In genomic region chr9:7094052-7094451, GRCh38 we compare ENCODE assay signal across 10 cellular contexts.
DNase-seq lines count a peak whose midpoint lies in the region; ATAC-seq, FAIRE-seq and TF ChIP-seq lines count a peak whose summit lies in the region.
"Had no signal": no experiment of that assay in that cellular context is flagged by ENCODE, and none has a peak within 500 bp of the region (broad histone marks: within the 10 kb centered on the region; RNA-seq: fewer than 3 reads in every experiment).

No MANE protein-coding gene starts in this region.

- no TSS peak for BruUV-seq in endothelial cell of umbilical vein (replicated peaks; lab: Mats Ljungman, UMichigan)

- H3K9me1 ChIP-seq in endothelial cell of umbilical vein (replicated peaks; ENCODE audit: control insufficient read depth, extremely low read depth, insufficient read depth, low read length) = no peaks in the 10 kb centered on the region

- FAIRE-seq in endothelial cell of umbilical vein (lab: Jason Lieb, UNC) = peak; percentile 78

- peak; percentile 15 to 28 for TF ChIP-seq CTCF in endothelial cell of umbilical vein (IDR thresholded peaks at IDR 0.05; ENCODE audit: extremely low read depth in 1 of 2, insufficient read depth in 1 of 2, low read depth in 1 of 2, low read length in 2 of 2)
- TF ChIP-seq CTCF in osteocyte (IDR thresholded peaks at IDR 0.05) = peak; percentile 47

- no peak overlapping the region for H3K27ac Mint-ChIP-seq in osteocyte (ENCODE audit: unreplicated experiment)
- H3K27ac Mint-ChIP-seq: activated T-helper 17 cell treated with anti-CD3 and anti-CD28 coated beads, Interleukin-2, amount 50 U/mL, for 72 hours had no signal

- no peak for ATAC-seq in GM21737 (IDR thresholded peaks at IDR 0.05; ENCODE audit: unreplicated experiment)
- ATAC-seq: activated T-helper 17 cell treated with anti-CD3 and anti-CD28 coated beads, Interleukin-2, amount 50 U/mL, for 72 hours had no signal

- CTCF ChIA-PET in endothelial cell of umbilical vein (lab: Charles Lee) = interaction anchor here (1.1 to 1.3 kb wide), 2 partner anchors 35 to 92 kb away, joined by 3 read pairs; no protein-coding TSS in a partner anchor

- H3K27me3 ChIP-seq in endothelial cell of umbilical vein (ENCODE audit: control insufficient read depth in 2 of 2, insufficient read depth in 2 of 2, low read length in 2 of 2) = no peaks in the 10 kb centered on the region
- H3K27me3 ChIP-seq: SJCRH30 had no signal

- H3K27me3 Mint-ChIP-seq in osteocyte (ENCODE audit: unreplicated experiment) = no peaks in the 10 kb centered on the region
- H3K27me3 Mint-ChIP-seq: activated T-helper 17 cell treated with anti-CD3 and anti-CD28 coated beads, Interleukin-2, amount 50 U/mL, for 72 hours had no signal

- dilution Hi-C loops in endothelial cell of umbilical vein (cut with MboI; ENCODE audit: extremely low pct_ligation_motif_present, low sequenced_read_pairs) = no loop called here

- H3K4me2 ChIP-seq in endothelial cell of umbilical vein (ENCODE audit: insufficient read depth, low read length) = peak overlapping the region; percentile 28

- H3K36me3 ChIP-seq in endothelial cell of umbilical vein (ENCODE audit: control insufficient read depth in 2 of 2, extremely low read depth in 1 of 2, insufficient read depth in 2 of 2, low read length in 2 of 2) = no peaks in the 10 kb centered on the region
- H3K36me3 ChIP-seq: SJCRH30 had no signal

- no peak for TF ChIP-seq POLR2A in endothelial cell of umbilical vein (IDR thresholded peaks at IDR 0.05; ENCODE audit: low read depth, low read length)

- intact Hi-C loops in endothelial cell of umbilical vein (cut with micrococcal nuclease) = loop anchor here (5.0 kb wide), 1 partner anchor 93 kb away; no protein-coding TSS in a partner anchor

- no peak overlapping the region for H3K27ac ChIP-seq in endothelial cell of umbilical vein (ENCODE audit: insufficient read depth, low read depth, low read length)
- H3K27ac ChIP-seq: SJCRH30, skin epidermis had no signal

- no peak overlapping the region for H3K9ac ChIP-seq in endothelial cell of umbilical vein (replicated peaks; ENCODE audit: extremely low read depth, insufficient read depth, low read length)

- no peaks in the 10 kb centered on the region for H3K36me3 Mint-ChIP-seq in osteocyte (ENCODE audit: unreplicated experiment)

- no peaks in the 10 kb centered on the region for H3K9me3 ChIP-seq in endothelial cell of umbilical vein (replicated peaks; ENCODE audit: control insufficient read depth, insufficient read depth, low read length)
- H3K9me3 ChIP-seq: SJCRH30 had no signal

- no peaks in the 10 kb centered on the region for H3K9me3 Mint-ChIP-seq in osteocyte (ENCODE audit: unreplicated experiment)

- no peaks in the 10 kb centered on the region for H4K20me1 ChIP-seq in endothelial cell of umbilical vein (replicated peaks; ENCODE audit: control insufficient read depth, extremely low read depth, insufficient read depth, low read length)

- H3K4me1 Mint-ChIP-seq in osteocyte (ENCODE audit: unreplicated experiment) = peaks cover 13% of the 10 kb centered on the region
- H3K4me1 Mint-ChIP-seq: activated T-helper 17 cell treated with anti-CD3 and anti-CD28 coated beads, Interleukin-2, amount 50 U/mL, for 72 hours had no signal

- no peaks in the 10 kb centered on the region for H3K79me2 ChIP-seq in endothelial cell of umbilical vein (ENCODE audit: control insufficient read depth, insufficient read depth, low read length)

- no peak overlapping the region for H3K4me3 Mint-ChIP-seq in osteocyte (ENCODE audit: unreplicated experiment)
- H3K4me3 Mint-ChIP-seq: activated T-helper 17 cell treated with anti-CD3 and anti-CD28 coated beads, Interleukin-2, amount 50 U/mL, for 72 hours had no signal

- H3K4me3 ChIP-seq in endothelial cell of umbilical vein (replicated peaks in 1 of 3; ENCODE audit: insufficient read depth in 1 of 3, low read depth in 1 of 3, low read length in 3 of 3) = no peak overlapping the region
- H3K4me3 ChIP-seq: SJCRH30, skin epidermis had no signal

- peak overlapping the region; percentile 73 for H2AFZ ChIP-seq in endothelial cell of umbilical vein (ENCODE audit: low read depth, low read length)

- DNase-seq in ELR (ENCODE audit: low read depth) (peak; percentile 44), NCI-H2196 (lab: John Stamatoyannopoulos, UW; ENCODE audit: unreplicated experiment) (peak; percentile 58), endothelial cell of umbilical vein (ENCODE audit: low read depth, low spot score) (peak; percentile 40), osteocyte (ENCODE audit: extremely low spot score, unreplicated experiment) (no peak), COLO829 (ENCODE audit: low spot score) (no peak)
- DNase-seq in effector CD4-positive, alpha-beta T cell = no peak
- DNase-seq: SJCRH30 had no signal

- POLR2A ChIA-PET in endothelial cell of umbilical vein (lab: Charles Lee) = no interaction called here

- H3K4me1 ChIP-seq in endothelial cell of umbilical vein (ENCODE audit: control insufficient read depth, extremely low read depth, insufficient read depth, low read length) = peaks cover 19% of the 10 kb centered on the region
- H3K4me1 ChIP-seq: SJCRH30 had no signal

TF ChIP-seq in endothelial cell of umbilical vein, 7 proteins besides CTCF, POLR2A, EP300 and RAD21:
- TF ChIP-seq MYC (IDR thresholded peaks at IDR 0.05; ENCODE audit: low read depth, low read length) = no peak
- TF ChIP-seq MAX (IDR thresholded peaks at IDR 0.05; ENCODE audit: insufficient read depth, insufficient read length) = no peak
- TF ChIP-seq JUN (IDR thresholded peaks at IDR 0.05; ENCODE audit: borderline replicate concordance, insufficient read depth, insufficient read length, low read depth) = peak; percentile 26
- peak; percentile 54 for TF ChIP-seq FOS (IDR thresholded peaks at IDR 0.05; ENCODE audit: borderline replicate concordance, insufficient read depth, low read length)

Comparison
In these comparisons a context has a peak if more than half of its experiments do, and no peak if none do; other contexts are left out.
1. DNase-seq: peak in ELR (single experiment), NCI-H2196 (single experiment) and endothelial cell of umbilical vein (single experiment); none in osteocyte (single experiment), COLO829 (single experiment) and effector CD4-positive, alpha-beta T cell (single experiment).